ENCODE assay signal across 11 cellular contexts in the genomic region with DNA sequence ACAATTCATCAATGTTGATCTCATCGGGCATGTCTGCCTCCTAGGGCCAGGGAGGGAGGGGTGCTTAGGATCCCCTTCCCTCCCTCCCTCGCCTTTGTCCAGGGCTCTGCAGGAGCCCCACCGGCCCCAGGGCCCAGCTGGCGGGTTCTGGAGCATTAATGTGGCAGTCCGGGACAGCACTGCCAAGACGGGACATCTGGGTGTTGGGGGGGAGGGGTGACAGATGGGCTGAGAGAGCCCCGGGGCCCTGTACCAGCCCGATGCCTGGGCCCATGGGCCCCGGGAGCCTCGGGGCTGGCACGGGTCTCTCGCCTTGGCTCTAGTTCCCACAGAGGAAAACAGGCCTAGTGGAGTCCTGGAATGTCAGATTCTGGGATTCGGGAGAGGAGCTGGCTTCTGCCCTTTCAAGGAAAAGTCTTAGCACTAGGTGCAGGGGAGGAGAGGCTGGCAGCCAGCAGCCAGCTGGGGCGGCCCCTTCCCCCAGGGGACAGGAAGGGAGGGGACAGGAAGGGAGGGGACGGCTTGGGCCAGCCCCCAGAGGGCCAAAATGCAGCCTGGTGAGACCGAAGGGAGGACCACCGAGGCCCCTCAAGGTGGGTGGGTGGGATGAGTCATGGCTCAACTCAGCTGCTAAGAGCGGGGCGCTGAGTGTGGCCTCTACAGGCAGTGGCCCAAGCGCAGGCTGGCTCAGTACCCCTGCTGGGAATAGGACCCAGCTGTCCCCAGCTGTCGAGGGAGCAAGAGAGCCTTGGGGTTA. TPM values are rescaled to one million over a fixed set of nuclear protein-coding genes. Genes with fewer than 3 reads are reported as not detected.
DNase-seq lines count a peak whose midpoint lies in the region; ATAC-seq, FAIRE-seq and TF ChIP-seq lines count a peak whose summit lies in the region.
"Had no signal": no experiment of that assay in that cellular context is flagged by ENCODE, and none has a peak within 500 bp of the region (broad histone marks: within the 10 kb centered on the region; RNA-seq: fewer than 3 reads in every experiment).

No MANE protein-coding gene starts in this region.

- no peak overlapping the region for H3K4me3 Mint-ChIP-seq in GM23338
- H3K4me3 Mint-ChIP-seq in stimulated activated effector memory CD8-positive, alpha-beta T cell treated with anti-CD3 and anti-CD28 coated beads, Interleukin-12 subunit alpha, Interleukin-12 subunit beta, amount 100 ng/mL, for 72 hours, result no peak overlapping the region

- peaks cover 17% of the 10 kb centered on the region for H3K27me3 Mint-ChIP-seq in GM23338 (ENCODE audit: insufficient read depth, low read depth, poor library complexity)

- ATAC-seq in GM23338, result no peak; the same call in none of the 3 replicates
- ATAC-seq in stimulated activated effector memory CD8-positive, alpha-beta T cell treated with anti-CD3 and anti-CD28 coated beads, Interleukin-12 subunit alpha, Interleukin-12 subunit beta, amount 100 ng/mL, for 72 hours, result no peak

- no peak overlapping the region for H3K27ac Mint-ChIP-seq in GM23338
- no peak overlapping the region for H3K27ac Mint-ChIP-seq in stimulated activated effector memory CD8-positive, alpha-beta T cell treated with anti-CD3 and anti-CD28 coated beads, Interleukin-12 subunit alpha, Interleukin-12 subunit beta, amount 100 ng/mL, for 72 hours

- peak overlapping the region; percentile 83 for H3K4me2 ChIP-seq in GM23338

- peaks cover 7% of the 10 kb centered on the region; the same call in 1 of the 2 replicates for H3F3A ChIP-seq in GM23338 (replicated peaks; ENCODE audit: low read depth)

- DNase-seq in GM23338 (ENCODE audit: low spot score) (no peak), amygdala (lab: John Stamatoyannopoulos, UW) (peak in 55 of 56 donors; percentile 31 to 97 (median 84)), kidney (peak; percentile 86), NCI-H2227 treated with DMSO at 0.1 percent for 48 hours (lab: John Stamatoyannopoulos, UW) (no peak), DMS53 (lab: John Stamatoyannopoulos, UW) (no peak), NCI-H146 (lab: John Stamatoyannopoulos, UW) (no peak)
- no peak for DNase-seq in stimulated activated effector memory CD8-positive, alpha-beta T cell treated with anti-CD3 and anti-CD28 coated beads, Interleukin-12 subunit alpha, Interleukin-12 subunit beta, amount 100 ng/mL, for 72 hours (ENCODE audit: low spot score in 2 of 2)
- DNase-seq: activated gamma-delta T cell had no signal

- H3K9me3 Mint-ChIP-seq in GM23338, result no peaks in the 10 kb centered on the region
- H3K9me3 Mint-ChIP-seq in stimulated activated effector memory CD8-positive, alpha-beta T cell treated with anti-CD3 and anti-CD28 coated beads, Interleukin-12 subunit alpha, Interleukin-12 subunit beta, amount 100 ng/mL, for 72 hours, result no peaks in the 10 kb centered on the region

- H3K9me2 ChIP-seq in GM23338 (ENCODE audit: insufficient read depth), result no peaks in the 10 kb centered on the region

- H3K79me2 ChIP-seq in GM23338 (replicated peaks; ENCODE audit: insufficient read depth), result 0 out of 2 replicates have a peak, but pooled peaks cover 3% of the 10 kb centered on the region

- no peaks in the 10 kb centered on the region; the same call in 2 of the 3 replicates for H3K36me3 Mint-ChIP-seq in GM23338 (ENCODE audit: low read depth)
- no peaks in the 10 kb centered on the region for H3K36me3 Mint-ChIP-seq in stimulated activated effector memory CD8-positive, alpha-beta T cell treated with anti-CD3 and anti-CD28 coated beads, Interleukin-12 subunit alpha, Interleukin-12 subunit beta, amount 100 ng/mL, for 72 hours

- H3K36me3 ChIP-seq in GM23338 (ENCODE audit: insufficient read depth) (no peaks in the 10 kb centered on the region), kidney (ENCODE audit: control insufficient read depth in 1 of 2, insufficient read depth in 2 of 2, low read length in 2 of 2) (no peaks in the 10 kb centered on the region), skeletal muscle tissue (ENCODE audit: control insufficient read depth in 3 of 3, insufficient read depth in 3 of 3, low read length in 3 of 3) (no peaks in the 10 kb centered on the region)

- peaks cover 41% of the 10 kb centered on the region for H3K4me1 ChIP-seq in GM23338 (ENCODE audit: insufficient read depth)
- H3K4me1 ChIP-seq in kidney (ENCODE audit: control insufficient read depth in 1 of 2, insufficient read depth in 1 of 2, low read depth in 1 of 2, low read length in 2 of 2), result peaks cover 4 to 9% of the 10 kb centered on the region in 2 donors
- H3K4me1 ChIP-seq in skeletal muscle tissue (ENCODE audit: control insufficient read depth in 3 of 3, insufficient read depth in 3 of 3, low read length in 3 of 3), result peaks cover 15 to 17% (median 17%) of the 10 kb centered on the region in 3 donors

- H4K20me1 ChIP-seq in GM23338 (replicated peaks; ENCODE audit: insufficient read depth), result no peaks in the 10 kb centered on the region

- H3K9ac ChIP-seq in kidney (ENCODE audit: low read length in 2 of 2) (peak overlapping the region in 1 of 2 donors; percentile 52), skeletal muscle tissue (ENCODE audit: low read depth in 1 of 3, low read length in 3 of 3) (peak overlapping the region; percentile 0 to 74 (median 32))

- peaks cover 40% of the 10 kb centered on the region for H3K4me1 Mint-ChIP-seq in GM23338
- no peaks in the 10 kb centered on the region for H3K4me1 Mint-ChIP-seq in stimulated activated effector memory CD8-positive, alpha-beta T cell treated with anti-CD3 and anti-CD28 coated beads, Interleukin-12 subunit alpha, Interleukin-12 subunit beta, amount 100 ng/mL, for 72 hours

- no peak overlapping the region for H2AFZ ChIP-seq in GM23338

- H3K27ac ChIP-seq in GM23338 (ENCODE audit: low read depth) (0 out of 2 replicates have a peak overlapping the region, but pooled peaks have one; percentile 55), kidney (ENCODE audit: low read depth in 2 of 2, low read length in 2 of 2) (peak overlapping the region; percentile 83 to 89), skeletal muscle tissue (ENCODE audit: low read depth, low read length) (peak overlapping the region; percentile 86)

- intact Hi-C loops in kidney (cut with DNase I), result no loop called here

- no peak for FAIRE-seq in kidney (lab: Jason Lieb, UNC)
- FAIRE-seq: frontal cortex had no signal

- no peak for TF ChIP-seq CTCF in GM23338 (conservative IDR thresholded peaks at IDR 0.05; ENCODE audit: low read depth in 2 of 2)
- no peak for TF ChIP-seq CTCF in kidney (IDR thresholded peaks at IDR 0.05; ENCODE audit: borderline replicate concordance, extremely low read depth, insufficient read depth)

- no peaks in the 10 kb centered on the region for H3K9me3 ChIP-seq in kidney (ENCODE audit: control insufficient read depth in 1 of 2, low read length in 2 of 2)
- H3K9me3 ChIP-seq in skeletal muscle tissue (ENCODE audit: control insufficient read depth in 3 of 3, low read length in 3 of 3), result no peaks in the 10 kb centered on the region

- H3K27me3 ChIP-seq in GM23338 (ENCODE audit: insufficient read depth) (peaks cover 6% of the 10 kb centered on the region; the same call in 1 of the 2 replicates), skeletal muscle tissue (ENCODE audit: control insufficient read depth in 3 of 3, insufficient read depth in 3 of 3, low read length in 3 of 3) (peaks cover 16 to 30% (median 28%) of the 10 kb centered on the region in 3 donors)

- H3K4me3 ChIP-seq in GM23338, result no peak overlapping the region; the same call in 1 of the 2 replicates
- H3K4me3 ChIP-seq in kidney (ENCODE audit: low read length in 2 of 2), result peak overlapping the region in 1 of 2 donors; percentile 19
- peak overlapping the region in 2 of 3 donors; percentile 15 to 58 for H3K4me3 ChIP-seq in skeletal muscle tissue (ENCODE audit: low read length in 3 of 3)

RNA-seq across cellular contexts. Expression of gene PPP1R14A, which starts 3.1 kb away (rescaled TPM):
- total RNA-seq in GM23338 (2014; rRNA removed; shearing (Covaris generic)), result 9.4 and 14.5 TPM in 2 replicates
- polyA plus RNA-seq in GM23338 (2016; fragmentation: Nextera tagmentation; extraction: Ambion mirVana) (76.2 and 77.5 TPM in 2 replicates), kidney (ENCODE audit: insufficient read depth, low read depth, low replicate concordance) (69.9 TPM)
- total RNA-seq in kidney (66.0 TPM), skeletal muscle tissue (2.6 TPM)
- total RNA-seq: frontal cortex, HT-29 had no signal

RNA-seq across cellular contexts. Expression of gene SPINT2, which starts 11.3 kb away (rescaled TPM):
- total RNA-seq in GM23338 (2014; rRNA removed; shearing (Covaris generic)), result 382 and 468 TPM in 2 replicates
- polyA plus RNA-seq in GM23338 (2016; fragmentation: Nextera tagmentation; extraction: Ambion mirVana) (298 and 319 TPM in 2 replicates), kidney (ENCODE audit: insufficient read depth, low read depth, low replicate concordance) (425 TPM)
- total RNA-seq in kidney (381 TPM), skeletal muscle tissue (1.6 TPM)

RNA-seq across cellular contexts. Expression of gene DPF1, which starts 29.1 kb away (rescaled TPM):
- total RNA-seq in GM23338 (2014; rRNA removed; shearing (Covaris generic)), result 8.3 and 11.7 TPM in 2 replicates
- 7.9 and 8.3 TPM in 2 replicates for polyA plus RNA-seq in GM23338 (2016; fragmentation: Nextera tagmentation; extraction: Ambion mirVana)
- total RNA-seq in kidney, result not detected
- polyA plus RNA-seq in kidney (ENCODE audit: insufficient read depth, low read depth, low replicate concordance), result not detected
- total RNA-seq in skeletal muscle tissue, result 1.0 TPM

RNA-seq across cellular contexts. Expression of gene C19orf33, which starts 50.9 kb away (rescaled TPM):
- 26.7 and 58.9 TPM in 2 replicates for total RNA-seq in GM23338 (2014; rRNA removed; shearing (Covaris generic))
- polyA plus RNA-seq in GM23338 (2016; fragmentation: Nextera tagmentation; extraction: Ambion mirVana) (72.2 and 95.5 TPM in 2 replicates), kidney (ENCODE audit: insufficient read depth, low read depth, low replicate concordance) (40.3 TPM)
- total RNA-seq in kidney (43.9 TPM), skeletal muscle tissue (not detected)

Comparison
In these comparisons a context has a peak if more than half of its experiments do, and no peak if none do; other contexts are left out.
1. DNase-seq: peak in amygdala (55 of 56) and kidney (single experiment); none in GM23338 (single experiment), NCI-H2227 treated with DMSO at 0.1 percent for 48 hours (single experiment), DMS53 (single experiment), NCI-H146 (single experiment) and stimulated activated effector memory CD8-positive, alpha-beta T cell treated with anti-CD3 and anti-CD28 coated beads, Interleukin-12 subunit alpha, Interleukin-12 subunit beta, amount 100 ng/mL, for 72 hours (0 of 2).
2. RNA of gene SPINT2, which starts 11.3 kb away (total RNA-seq): 382 to 468 TPM in GM23338 and 381 TPM in kidney (single experiment); 1.6 TPM in skeletal muscle tissue (single experiment); every median in the first group is over 100 times any median in the second.
3. Peak in every context shown above with its lines, with median percentiles within 50 percentile points of each other: H3K27ac ChIP-seq.